In the genomic region with DNA sequence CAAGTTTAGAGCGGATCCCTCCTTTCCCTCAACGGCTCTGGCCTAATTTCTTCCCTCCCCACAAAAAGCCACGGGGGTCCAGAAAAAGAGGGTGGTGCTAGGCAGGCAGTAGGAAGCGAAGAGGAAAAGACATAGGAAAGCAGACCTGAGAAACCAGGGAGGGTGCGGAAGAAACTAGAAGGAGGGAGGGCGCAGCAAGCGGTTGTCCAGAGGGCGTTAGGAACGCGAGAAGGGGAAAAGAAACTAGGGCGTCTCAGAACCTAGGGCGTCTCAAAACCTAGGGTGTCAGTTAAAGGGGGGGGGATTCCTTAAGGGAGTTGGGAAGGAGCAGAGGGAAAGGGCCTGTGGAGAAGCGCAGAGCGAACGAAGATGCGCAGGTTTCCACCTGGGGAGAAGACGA, we compare ENCODE assay signal across 15 cellular contexts. TPM values are rescaled to one million over a fixed set of nuclear protein-coding genes. Genes with fewer than 3 reads are reported as not detected.
DNase-seq lines count a peak whose midpoint lies in the region; ATAC-seq, FAIRE-seq and TF ChIP-seq lines count a peak whose summit lies in the region.
"Had no signal": no experiment of that assay in that cellular context is flagged by ENCODE, and none has a peak within 500 bp of the region (broad histone marks: within the 10 kb centered on the region; RNA-seq: fewer than 3 reads in every experiment).

No MANE protein-coding gene starts in this region.

- H3K9me3 Mint-ChIP-seq in CD8-positive, alpha-beta memory T cell: peaks cover 0 to 2% (median 0%) of the 10 kb centered on the region in 5 donors
- peaks cover 23% of the 10 kb centered on the region for H3K9me3 Mint-ChIP-seq in astrocyte (ENCODE audit: unreplicated experiment)
- H3K9me3 Mint-ChIP-seq in naive thymus-derived CD4-positive, alpha-beta T cell: peaks cover 0 to 10% (median 0%) of the 10 kb centered on the region in 11 donors

- no peak overlapping the region for H3K27ac ChIP-seq in BLaER1
- H3K27ac ChIP-seq in CD8-positive, alpha-beta memory T cell (ENCODE audit: low read depth, low read length): no peak overlapping the region
- H3K27ac ChIP-seq in astrocyte (ENCODE audit: low read depth, low read length): no peak overlapping the region
- H3K27ac ChIP-seq in naive thymus-derived CD4-positive, alpha-beta T cell (ENCODE audit: low read depth, low read length): no peak overlapping the region
- H3K27ac ChIP-seq: cardiac muscle cell, gastroesophageal sphincter had no signal

- H3K4me1 Mint-ChIP-seq in CD8-positive, alpha-beta memory T cell: peaks cover 53 to 66% (median 53%) of the 10 kb centered on the region in 3 donors
- H3K4me1 Mint-ChIP-seq in astrocyte (ENCODE audit: low read depth, unreplicated experiment): no peaks in the 10 kb centered on the region
- H3K4me1 Mint-ChIP-seq in naive thymus-derived CD4-positive, alpha-beta T cell: peaks cover 28 to 68% (median 51%) of the 10 kb centered on the region in 7 donors

- DNase-seq in CD8-positive, alpha-beta memory T cell: no peak
- DNase-seq in astrocyte (ENCODE audit: low read depth): no peak
- no peak for DNase-seq in naive thymus-derived CD4-positive, alpha-beta T cell
- DNase-seq in NCI-H2171 treated with DMSO at 0.1 percent for 48 hours (lab: John Stamatoyannopoulos, UW): no peak
- DNase-seq: NCI-H1105 treated with DMSO at 0.1 percent for 48 hours, NCI-H345 had no signal

- no peak overlapping the region for H2AFZ ChIP-seq in astrocyte (ENCODE audit: low read depth, low read length)

- H3K9ac ChIP-seq in BLaER1 (no peak overlapping the region), astrocyte (ENCODE audit: low read length) (peak overlapping the region; percentile 30)

- FAIRE-seq in astrocyte (lab: Jason Lieb, UNC): no peak
- FAIRE-seq: endometrium, G401.6, GM19239 had no signal

- H3K27me3 ChIP-seq in BLaER1: peaks cover 100% of the 10 kb centered on the region
- peaks cover 27% of the 10 kb centered on the region for H3K27me3 ChIP-seq in CD8-positive, alpha-beta memory T cell (ENCODE audit: insufficient read depth, low read length, poor library complexity, severe bottlenecking)
- peaks cover 88% of the 10 kb centered on the region for H3K27me3 ChIP-seq in astrocyte (ENCODE audit: insufficient read depth, low read length)
- peaks cover 2 to 18% of the 10 kb centered on the region in 2 donors for H3K27me3 ChIP-seq in naive thymus-derived CD4-positive, alpha-beta T cell (ENCODE audit: control insufficient read depth in 2 of 2, insufficient read depth in 2 of 2, low read length in 2 of 2)

- H3K4me3 ChIP-seq in BLaER1 (0 out of 2 replicates have a peak overlapping the region, but pooled peaks have one; percentile 28), astrocyte (ENCODE audit: insufficient read depth, low read depth, low read length) (peak overlapping the region; percentile 37)
- no peak overlapping the region for H3K4me3 ChIP-seq in CD8-positive, alpha-beta memory T cell (ENCODE audit: low read length)
- H3K4me3 ChIP-seq in naive thymus-derived CD4-positive, alpha-beta T cell (ENCODE audit: low read length): no peak overlapping the region
- H3K4me3 ChIP-seq: gastroesophageal sphincter had no signal

- H3K4me3 Mint-ChIP-seq in CD8-positive, alpha-beta memory T cell: peak overlapping the region; percentile 22 to 75 (median 63)
- no peak overlapping the region for H3K4me3 Mint-ChIP-seq in astrocyte (ENCODE audit: unreplicated experiment)
- peak overlapping the region; percentile 20 to 79 (median 65) for H3K4me3 Mint-ChIP-seq in naive thymus-derived CD4-positive, alpha-beta T cell

- intact Hi-C loops in naive thymus-derived CD4-positive, alpha-beta T cell (cut with micrococcal nuclease): loop anchor here in 1 of 2 donors (5.0 kb wide), 1 partner anchor 187 kb away; no protein-coding TSS in a partner anchor

- ATAC-seq in naive thymus-derived CD4-positive, alpha-beta T cell: no peak
- ATAC-seq in HG03565 (IDR thresholded peaks at IDR 0.05; ENCODE audit: unreplicated experiment): no peak
- ATAC-seq in HG02798 (IDR thresholded peaks at IDR 0.05; ENCODE audit: poor library complexity, unreplicated experiment): no peak
- no peak for ATAC-seq in GM19463 (IDR thresholded peaks at IDR 0.05; ENCODE audit: unreplicated experiment)
- ATAC-seq: gastroesophageal sphincter had no signal

- CTCF ChIA-PET in CD8-positive, alpha-beta memory T cell (lab: Charles Lee): no interaction called here
- CTCF ChIA-PET in naive thymus-derived CD4-positive, alpha-beta T cell (lab: Charles Lee): no interaction called here

- H3K4me2 ChIP-seq in BLaER1 (no peak overlapping the region), astrocyte (ENCODE audit: low read length) (peak overlapping the region; percentile 82)

- H3K36me3 Mint-ChIP-seq in CD8-positive, alpha-beta memory T cell: peaks cover 0 to 2% (median 0%) of the 10 kb centered on the region in 3 donors
- H3K36me3 Mint-ChIP-seq in astrocyte (ENCODE audit: low read depth, unreplicated experiment): no peaks in the 10 kb centered on the region
- peaks cover 0 to 11% (median 0%) of the 10 kb centered on the region in 5 donors for H3K36me3 Mint-ChIP-seq in naive thymus-derived CD4-positive, alpha-beta T cell

- no peak for TF ChIP-seq CTCF in astrocyte (IDR thresholded peaks at IDR 0.05; ENCODE audit: insufficient read depth, low read depth, low read length)

- H3K27me3 Mint-ChIP-seq in CD8-positive, alpha-beta memory T cell: peaks cover 64 to 76% of the 10 kb centered on the region in 2 donors
- H3K27me3 Mint-ChIP-seq in astrocyte (ENCODE audit: low read depth, unreplicated experiment): peaks cover 78% of the 10 kb centered on the region
- H3K27me3 Mint-ChIP-seq in naive thymus-derived CD4-positive, alpha-beta T cell: peaks cover 68 to 84% (median 72%) of the 10 kb centered on the region in 5 donors

- H4K20me1 ChIP-seq in BLaER1: no peaks in the 10 kb centered on the region
- peaks cover 31% of the 10 kb centered on the region for H4K20me1 ChIP-seq in astrocyte (ENCODE audit: insufficient read depth, low read length)

- H3K4me1 ChIP-seq in BLaER1: no peaks in the 10 kb centered on the region
- no peaks in the 10 kb centered on the region for H3K4me1 ChIP-seq in CD8-positive, alpha-beta memory T cell (ENCODE audit: insufficient read depth, low read length)
- H3K4me1 ChIP-seq in astrocyte (ENCODE audit: insufficient read depth, low read length): peaks cover 11% of the 10 kb centered on the region
- no peaks in the 10 kb centered on the region for H3K4me1 ChIP-seq in naive thymus-derived CD4-positive, alpha-beta T cell (ENCODE audit: control insufficient read depth in 2 of 2, insufficient read depth in 2 of 2, low read length in 2 of 2)

- peak overlapping the region in 1 of 8 donors; percentile 32 for H3K27ac Mint-ChIP-seq in CD8-positive, alpha-beta memory T cell
- peak overlapping the region; percentile 85 for H3K27ac Mint-ChIP-seq in astrocyte (ENCODE audit: unreplicated experiment)
- H3K27ac Mint-ChIP-seq in naive thymus-derived CD4-positive, alpha-beta T cell: peak overlapping the region in 1 of 9 donors; percentile 84

- peaks cover 26% of the 10 kb centered on the region for H3K79me2 ChIP-seq in astrocyte (ENCODE audit: insufficient read depth, low read length)

- POLR2A ChIA-PET in CD8-positive, alpha-beta memory T cell (lab: Charles Lee): no interaction called here
- POLR2A ChIA-PET in naive thymus-derived CD4-positive, alpha-beta T cell (lab: Charles Lee): no interaction called here

- H3K9me3 ChIP-seq in BLaER1 (peaks cover 98% of the 10 kb centered on the region), astrocyte (ENCODE audit: insufficient read depth, low read depth, low read length) (no peaks in the 10 kb centered on the region)
- no peaks in the 10 kb centered on the region for H3K9me3 ChIP-seq in CD8-positive, alpha-beta memory T cell (ENCODE audit: low read length)
- no peaks in the 10 kb centered on the region for H3K9me3 ChIP-seq in naive thymus-derived CD4-positive, alpha-beta T cell (ENCODE audit: control insufficient read depth in 2 of 3, low read length in 3 of 3)
- H3K9me3 ChIP-seq: gastroesophageal sphincter had no signal

- H3K36me3 ChIP-seq in BLaER1: no peaks in the 10 kb centered on the region
- no peaks in the 10 kb centered on the region for H3K36me3 ChIP-seq in CD8-positive, alpha-beta memory T cell (ENCODE audit: insufficient read depth, low read length)
- no peaks in the 10 kb centered on the region for H3K36me3 ChIP-seq in astrocyte (ENCODE audit: insufficient read depth, low read length)
- H3K36me3 ChIP-seq in naive thymus-derived CD4-positive, alpha-beta T cell (ENCODE audit: control insufficient read depth in 2 of 3, insufficient read depth in 3 of 3, low read length in 3 of 3): no peaks in the 10 kb centered on the region
- H3K36me3 ChIP-seq: cardiac muscle cell, gastroesophageal sphincter had no signal

RNA-seq across cellular contexts. Expression of a gene that starts 3.0 kb away (rescaled TPM):
- total RNA-seq in CD8-positive, alpha-beta memory T cell: not detected
- polyA plus RNA-seq in CD8-positive, alpha-beta memory T cell: not detected
- not detected in 2 replicates for total RNA-seq in astrocyte
- total RNA-seq in naive thymus-derived CD4-positive, alpha-beta T cell: not detected
- not detected for polyA plus RNA-seq in naive thymus-derived CD4-positive, alpha-beta T cell
- polyA plus RNA-seq: cardiac muscle cell had no signal

Comparison
In these comparisons a context has a peak if more than half of its experiments do, and no peak if none do; other contexts are left out.
1. H3K4me3 ChIP-seq: peak in BLaER1 (single experiment) and astrocyte (single experiment); none in CD8-positive, alpha-beta memory T cell (single experiment) and naive thymus-derived CD4-positive, alpha-beta T cell (single experiment).